1 cellular context compared by ENCODE assay signal in the genomic region with DNA sequence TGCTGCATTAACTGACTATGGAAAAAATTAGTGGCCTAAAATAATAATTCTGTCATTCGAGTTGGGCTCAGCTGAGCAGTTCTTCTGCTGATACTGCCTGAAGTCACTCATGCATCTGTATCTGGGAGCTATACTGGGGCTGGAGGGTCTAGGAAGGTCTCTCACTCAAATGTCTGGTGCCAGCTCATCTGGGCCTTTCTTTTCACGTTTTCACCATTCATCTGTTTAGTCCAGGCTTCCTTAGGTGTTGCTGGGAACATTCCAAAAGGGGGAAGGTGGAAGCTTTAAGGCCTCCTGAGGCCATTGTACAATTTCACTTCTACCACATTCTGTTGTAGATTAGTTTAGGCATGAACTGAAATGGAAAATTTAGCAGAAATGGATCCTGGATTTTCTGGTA.
TF ChIP-seq lines count a peak whose summit lies in the region.

No MANE protein-coding gene starts in this region.

TF ChIP-seq in WTC11, 78 proteins besides CTCF, POLR2A, EP300 and RAD21 (continued from another document):
- no peak for TF ChIP-seq PRDM15 (CRISPR knock-in tag; IDR thresholded peaks at IDR 0.05)
- TF ChIP-seq, protein P1, sequence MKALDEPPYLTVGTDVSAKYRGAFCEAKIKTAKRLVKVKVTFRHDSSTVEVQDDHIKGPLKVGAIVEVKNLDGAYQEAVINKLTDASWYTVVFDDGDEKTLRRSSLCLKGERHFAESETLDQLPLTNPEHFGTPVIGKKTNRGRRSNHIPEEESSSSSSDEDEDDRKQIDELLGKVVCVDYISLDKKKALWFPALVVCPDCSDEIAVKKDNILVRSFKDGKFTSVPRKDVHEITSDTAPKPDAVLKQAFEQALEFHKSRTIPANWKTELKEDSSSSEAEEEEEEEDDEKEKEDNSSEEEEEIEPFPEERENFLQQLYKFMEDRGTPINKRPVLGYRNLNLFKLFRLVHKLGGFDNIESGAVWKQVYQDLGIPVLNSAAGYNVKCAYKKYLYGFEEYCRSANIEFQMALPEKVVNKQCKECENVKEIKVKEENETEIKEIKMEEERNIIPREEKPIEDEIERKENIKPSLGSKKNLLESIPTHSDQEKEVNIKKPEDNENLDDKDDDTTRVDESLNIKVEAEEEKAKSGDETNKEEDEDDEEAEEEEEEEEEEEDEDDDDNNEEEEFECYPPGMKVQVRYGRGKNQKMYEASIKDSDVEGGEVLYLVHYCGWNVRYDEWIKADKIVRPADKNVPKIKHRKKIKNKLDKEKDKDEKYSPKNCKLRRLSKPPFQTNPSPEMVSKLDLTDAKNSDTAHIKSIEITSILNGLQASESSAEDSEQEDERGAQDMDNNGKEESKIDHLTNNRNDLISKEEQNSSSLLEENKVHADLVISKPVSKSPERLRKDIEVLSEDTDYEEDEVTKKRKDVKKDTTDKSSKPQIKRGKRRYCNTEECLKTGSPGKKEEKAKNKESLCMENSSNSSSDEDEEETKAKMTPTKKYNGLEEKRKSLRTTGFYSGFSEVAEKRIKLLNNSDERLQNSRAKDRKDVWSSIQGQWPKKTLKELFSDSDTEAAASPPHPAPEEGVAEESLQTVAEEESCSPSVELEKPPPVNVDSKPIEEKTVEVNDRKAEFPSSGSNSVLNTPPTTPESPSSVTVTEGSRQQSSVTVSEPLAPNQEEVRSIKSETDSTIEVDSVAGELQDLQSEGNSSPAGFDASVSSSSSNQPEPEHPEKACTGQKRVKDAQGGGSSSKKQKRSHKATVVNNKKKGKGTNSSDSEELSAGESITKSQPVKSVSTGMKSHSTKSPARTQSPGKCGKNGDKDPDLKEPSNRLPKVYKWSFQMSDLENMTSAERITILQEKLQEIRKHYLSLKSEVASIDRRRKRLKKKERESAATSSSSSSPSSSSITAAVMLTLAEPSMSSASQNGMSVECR (CRISPR knock-in tag; IDR thresholded peaks at IDR 0.05; ENCODE audit: borderline replicate concordance): no peak
- TF ChIP-seq ZNF671 (CRISPR knock-in tag; IDR thresholded peaks at IDR 0.05): no peak
- no peak for TF ChIP-seq CREM (CRISPR knock-in tag; IDR thresholded peaks at IDR 0.05)
- no peak for TF ChIP-seq NR3C1 (CRISPR knock-in tag; conservative IDR thresholded peaks at IDR 0.05; ENCODE audit: low read depth)
- TF ChIP-seq, protein P2, sequence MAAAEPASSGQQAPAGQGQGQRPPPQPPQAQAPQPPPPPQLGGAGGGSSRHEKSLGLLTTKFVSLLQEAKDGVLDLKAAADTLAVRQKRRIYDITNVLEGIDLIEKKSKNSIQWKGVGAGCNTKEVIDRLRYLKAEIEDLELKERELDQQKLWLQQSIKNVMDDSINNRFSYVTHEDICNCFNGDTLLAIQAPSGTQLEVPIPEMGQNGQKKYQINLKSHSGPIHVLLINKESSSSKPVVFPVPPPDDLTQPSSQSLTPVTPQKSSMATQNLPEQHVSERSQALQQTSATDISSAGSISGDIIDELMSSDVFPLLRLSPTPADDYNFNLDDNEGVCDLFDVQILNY (CRISPR knock-in tag; IDR thresholded peaks at IDR 0.05): no peak
- TF ChIP-seq STAT6 (CRISPR knock-in tag; conservative IDR thresholded peaks at IDR 0.05; ENCODE audit: low read depth): no peak
- no peak for TF ChIP-seq ATF1 (CRISPR knock-in tag; IDR thresholded peaks at IDR 0.05)
- TF ChIP-seq GABPB1 (CRISPR knock-in tag; IDR thresholded peaks at IDR 0.05): no peak
- TF ChIP-seq, protein P3, sequence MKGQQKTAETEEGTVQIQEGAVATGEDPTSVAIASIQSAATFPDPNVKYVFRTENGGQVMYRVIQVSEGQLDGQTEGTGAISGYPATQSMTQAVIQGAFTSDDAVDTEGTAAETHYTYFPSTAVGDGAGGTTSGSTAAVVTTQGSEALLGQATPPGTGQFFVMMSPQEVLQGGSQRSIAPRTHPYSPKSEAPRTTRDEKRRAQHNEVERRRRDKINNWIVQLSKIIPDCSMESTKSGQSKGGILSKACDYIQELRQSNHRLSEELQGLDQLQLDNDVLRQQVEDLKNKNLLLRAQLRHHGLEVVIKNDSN (CRISPR knock-in tag; IDR thresholded peaks at IDR 0.05): no peak
- no peak for TF ChIP-seq KAT7 (CRISPR knock-in tag; IDR thresholded peaks at IDR 0.05; ENCODE audit: borderline replicate concordance)
- TF ChIP-seq ZNF512 (CRISPR knock-in tag; IDR thresholded peaks at IDR 0.05; ENCODE audit: borderline replicate concordance): no peak
